15 cellular contexts compared by ENCODE assay signal in the genomic region with DNA sequence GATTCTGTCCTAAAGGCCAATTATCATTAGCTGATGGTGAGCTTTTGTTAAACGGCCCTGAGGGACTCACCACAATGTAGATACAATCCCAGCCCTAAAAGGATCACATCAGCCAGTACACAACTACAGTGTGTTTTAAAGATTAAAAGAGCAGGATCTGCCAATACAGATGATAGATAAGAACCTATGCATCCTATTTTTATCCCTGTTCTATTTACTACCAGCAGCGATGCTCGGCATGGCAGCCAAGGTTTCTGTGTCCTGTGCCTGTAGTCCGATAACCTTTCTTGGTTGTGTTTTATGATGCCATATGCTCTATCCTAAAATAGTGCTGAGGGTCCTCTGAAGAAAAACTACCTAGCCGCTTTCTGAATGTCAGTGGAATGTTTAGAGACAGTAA.
"Had no signal": no experiment of that assay in that cellular context is flagged by ENCODE, and none has a peak within 500 bp of the region (broad histone marks: within the 10 kb centered on the region; RNA-seq: fewer than 3 reads in every experiment).

No MANE protein-coding gene starts in this region.

- DNase-seq: activated CD4-positive, alpha-beta memory T cell treated with anti-CD3 and anti-CD28 coated beads for 36 hours; activated effector memory CD4-positive, alpha-beta T cell treated with anti-CD3 and anti-CD28 coated beads, Interleukin-2, amount 50 U/mL, for 16 hours; activated naive CD8-positive, alpha-beta T cell treated with anti-CD3 and anti-CD28 coated beads, Interleukin-2, amount 10 ng/mL, durations not matched to agents 7 days and 5 days; activated T-cell treated with anti-CD3 and anti-CD28 coated beads, Interleukin-2, amount 50 U/mL, for 4 hours; anterior cingulate cortex; dorsolateral prefrontal cortex; esophagus squamous epithelium; glutamatergic neuron; mesendoderm; occipital lobe; right lobe of liver; spleen; stimulated activated CD4-positive, alpha-beta T cell treated with anti-CD3 and anti-CD28 coated beads, Interleukin-1b, Interleukin-23, amount 100 ng/mL, for 48 hours; stimulated activated naive B cell treated with anti-CD40 and anti-IgM and Interleukin-4, amounts not matched to agents 10 μg/mL and 1 μg/mL and 100 μg/mL, for 72 hours; transverse colon had no signal

- H3K4me3 ChIP-seq: dorsolateral prefrontal cortex, esophagus squamous epithelium, right lobe of liver, spleen, transverse colon had no signal
